Comparison of ENCODE assay signal across 1 cellular context in genomic region chr2:20148841-20149702, GRCh38.
TF ChIP-seq lines count a peak whose summit lies in the region.

No MANE protein-coding gene starts in this region.

TF ChIP-seq in SK-N-SH, 30 proteins besides CTCF, POLR2A, EP300 and RAD21 (continued from another document):
- TF ChIP-seq REST (IDR thresholded peaks at IDR 0.05; ENCODE audit: low read depth, low read length): no peak
- TF ChIP-seq USF2 (IDR thresholded peaks at IDR 0.05; ENCODE audit: borderline replicate concordance, low read depth, low read length): 0 out of 2 replicates have a peak, but pooled peaks have one; percentile 5
- TF ChIP-seq ELF1 (IDR thresholded peaks at IDR 0.05): no peak; the same call in 1 of the 2 replicates
- no peak for TF ChIP-seq MXI1 (IDR thresholded peaks at IDR 0.05; ENCODE audit: low read depth, low read length)
- peak; percentile 69 for TF ChIP-seq GATA2 (CRISPR knock-in tag; IDR thresholded peaks at IDR 0.05)
- peak; percentile 53; the same call in 1 of the 2 replicates for TF ChIP-seq GABPA (IDR thresholded peaks at IDR 0.05; ENCODE audit: low read depth)
